ENCODE assay signal across 10 cellular contexts in genomic region chr7:108973075-108973474, GRCh38.
DNase-seq lines count a peak whose midpoint lies in the region; ATAC-seq and TF ChIP-seq lines count a peak whose summit lies in the region.
"Had no signal": no experiment of that assay in that cellular context is flagged by ENCODE, and none has a peak within 500 bp of the region (broad histone marks: within the 10 kb centered on the region; RNA-seq: fewer than 3 reads in every experiment).

No MANE protein-coding gene starts in this region.

- H3K79me2 ChIP-seq in DOHH2 (ENCODE audit: control insufficient read depth, low read length) = no peaks in the 10 kb centered on the region

- intact Hi-C loops in transverse colon (cut with DNase I; ENCODE audit: low total_unique reads) (no loop called here), mucosa of descending colon (cut with DNase I, micrococcal nuclease) (loop anchor here in 1 of 2 donors (10.0 kb wide), 1 partner anchor 348 kb away; no protein-coding TSS in a partner anchor)

- no peak for TF ChIP-seq POLR2A in transverse colon (IDR thresholded peaks at IDR 0.05)

- no peak for TF ChIP-seq EP300 in transverse colon (IDR thresholded peaks at IDR 0.05; ENCODE audit: low read depth)

- DNase-seq in NCI-H1105 (lab: John Stamatoyannopoulos, UW) (peak; percentile 9), medulla oblongata (ENCODE audit: extremely low spot score) (peak; percentile 19), NCI-H2029 treated with DMSO at 0.1 percent for 48 hours (lab: John Stamatoyannopoulos, UW) (no peak), transverse colon (no peak), mucosa of descending colon (no peak)
- DNase-seq: EL, stomach had no signal

- no peaks in the 10 kb centered on the region for H3K9me2 ChIP-seq in DOHH2 (replicated peaks; ENCODE audit: control insufficient read depth, low read length)

- in situ Hi-C loops in transverse colon (cut with MboI; ENCODE audit: low pct_ligation_motif_present in 1 of 4, low pct_unique_long_range_greater_than_20kb in 1 of 4, low sequenced_read_pairs in 3 of 4) = no loop called here

- no peak overlapping the region for H3K4me2 ChIP-seq in DOHH2 (ENCODE audit: low read length)

- H3K4me1 ChIP-seq in DOHH2 (ENCODE audit: control insufficient read depth, low read length) (no peaks in the 10 kb centered on the region), transverse colon (no peaks in the 10 kb centered on the region), mucosa of descending colon (ENCODE audit: low read depth) (no peaks in the 10 kb centered on the region)
- H3K4me1 ChIP-seq: stomach had no signal

- H3K27ac ChIP-seq in DOHH2 (ENCODE audit: low read depth, low read length) (no peak overlapping the region), VCaP (no peak overlapping the region), transverse colon (no peak overlapping the region)
- H3K27ac ChIP-seq: stomach had no signal

- TF ChIP-seq CTCF in DOHH2 (IDR thresholded peaks at IDR 0.05; ENCODE audit: low read depth, low read length, poor library complexity, severe bottlenecking) (peak; percentile 18), VCaP (conservative IDR thresholded peaks at IDR 0.05) (peak; percentile 76), transverse colon (IDR thresholded peaks at IDR 0.05) (no peak), mucosa of descending colon (IDR thresholded peaks at IDR 0.05) (no peak)

- no peaks in the 10 kb centered on the region for H3K36me3 ChIP-seq in DOHH2 (ENCODE audit: control insufficient read depth, low read length)
- H3K36me3 ChIP-seq in transverse colon = no peaks in the 10 kb centered on the region
- no peaks in the 10 kb centered on the region for H3K36me3 ChIP-seq in mucosa of descending colon (ENCODE audit: low read depth)
- H3K36me3 ChIP-seq: stomach had no signal

- H4K20me1 ChIP-seq in DOHH2 (ENCODE audit: control insufficient read depth, insufficient read depth, low read depth, low read length) = no peaks in the 10 kb centered on the region

- 91 to 100% methylated on average over 1 of the region's 1 CpG for WGBS in transverse colon (ENCODE audit: low coverage in 1 of 2), 2 donors

- ATAC-seq in mucosa of descending colon = no peak
- ATAC-seq in esophagus mucosa = no peak

- H3K4me3 ChIP-seq in DOHH2 (ENCODE audit: low read length) = no peak overlapping the region
- no peak overlapping the region for H3K4me3 ChIP-seq in transverse colon
- H3K4me3 ChIP-seq in mucosa of descending colon = no peak overlapping the region
- H3K4me3 ChIP-seq: stomach had no signal

- no peaks in the 10 kb centered on the region for H3F3A ChIP-seq in DOHH2 (ENCODE audit: control insufficient read depth, insufficient read depth)

- H3K27me3 ChIP-seq in DOHH2 (ENCODE audit: control insufficient read depth, low read length) = no peaks in the 10 kb centered on the region
- H3K27me3 ChIP-seq in transverse colon = no peaks in the 10 kb centered on the region
- H3K27me3 ChIP-seq: stomach had no signal

- H3K9me3 ChIP-seq in DOHH2 (ENCODE audit: control insufficient read depth, insufficient read depth, low read length) (no peaks in the 10 kb centered on the region), transverse colon (peaks cover 0 to 3% of the 10 kb centered on the region in 2 donors), mucosa of descending colon (peaks cover 5% of the 10 kb centered on the region)
- H3K9me3 ChIP-seq: stomach had no signal

Comparison
In these comparisons a context has a peak if more than half of its experiments do, and no peak if none do; other contexts are left out.
1. CTCF ChIP-seq: peak in DOHH2 (single experiment) and VCaP (single experiment); none in transverse colon (0 of 5) and mucosa of descending colon (single experiment).
2. DNase-seq: peak in NCI-H1105 (single experiment) and medulla oblongata (single experiment); none in NCI-H2029 treated with DMSO at 0.1 percent for 48 hours (single experiment), transverse colon (single experiment) and mucosa of descending colon (0 of 3).